ENCODE assay signal across 20 cellular contexts in genomic region chr20:55216525-55217242, GRCh38.
DNase-seq lines count a peak whose midpoint lies in the region; ATAC-seq, FAIRE-seq and TF ChIP-seq lines count a peak whose summit lies in the region.
"Had no signal": no experiment of that assay in that cellular context is flagged by ENCODE, and none has a peak within 500 bp of the region (broad histone marks: within the 10 kb centered on the region; RNA-seq: fewer than 3 reads in every experiment).

No MANE protein-coding gene starts in this region.

- H3K4me1 ChIP-seq in left lung, result no peaks in the 10 kb centered on the region
- H3K4me1 ChIP-seq: BE2C, Peyer's patch, SJSA1 had no signal

- no peak overlapping the region for H3K27ac ChIP-seq in left lung
- H3K27ac ChIP-seq: Peyer's patch, SJSA1 had no signal

- H3K9me3 Mint-ChIP-seq in activated naive CD4-positive, alpha-beta T cell treated with anti-CD3 and anti-CD28 coated beads, Interleukin-2, amount 50 U/mL, for 72 hours, result peaks cover 0 to 13% of the 10 kb centered on the region in 2 donors

- intact Hi-C loops in left lung (cut with DNase I), result no loop called here

- no peak for TF ChIP-seq POLR2A in GM12891 (IDR thresholded peaks at IDR 0.05; ENCODE audit: low read depth, low read length)

- no peaks in the 10 kb centered on the region for H3K27me3 ChIP-seq in left lung
- H3K27me3 ChIP-seq: BE2C, Peyer's patch, SJSA1 had no signal

- no peak for FAIRE-seq in GM12891 (lab: Jason Lieb, UNC)
- FAIRE-seq: H1 had no signal

- peak; percentile 19 for ATAC-seq in left lung
- no peak for ATAC-seq in GM18861 (IDR thresholded peaks at IDR 0.05; ENCODE audit: unreplicated experiment)
- no peak for ATAC-seq in activated naive CD4-positive, alpha-beta T cell treated with anti-CD3 and anti-CD28 coated beads, Interleukin-2, amount 50 U/mL, for 72 hours

- H3K36me3 ChIP-seq in left lung, result no peaks in the 10 kb centered on the region
- H3K36me3 ChIP-seq: BE2C, Peyer's patch, SJSA1 had no signal

- H3K27ac Mint-ChIP-seq in activated naive CD4-positive, alpha-beta T cell treated with anti-CD3 and anti-CD28 coated beads, Interleukin-2, amount 50 U/mL, for 72 hours, result no peak overlapping the region
- H3K27ac Mint-ChIP-seq: CD4-positive, alpha-beta memory T cell; HFFc6 had no signal

- peaks cover 0 to 20% of the 10 kb centered on the region in 2 donors for H3K9me3 ChIP-seq in left lung
- H3K9me3 ChIP-seq: BE2C, Peyer's patch had no signal

- H3K36me3 Mint-ChIP-seq in activated naive CD4-positive, alpha-beta T cell treated with anti-CD3 and anti-CD28 coated beads, Interleukin-2, amount 50 U/mL, for 72 hours, result no peaks in the 10 kb centered on the region
- H3K36me3 Mint-ChIP-seq: CD4-positive, alpha-beta memory T cell had no signal

- no peak overlapping the region for H3K4me3 ChIP-seq in left lung
- H3K4me3 ChIP-seq: Peyer's patch, SJSA1 had no signal

- DNase-seq in HPDE6-E6E7 (ENCODE audit: extremely low spot score) (peak; percentile 33), NCI-H2081 treated with DMSO at 0.1 percent for 48 hours (lab: John Stamatoyannopoulos, UW) (peak; percentile 6), astrocyte of the hippocampus (ENCODE audit: low read depth, low spot score) (peak; percentile 2), left lung (no peak), GM12891 (ENCODE audit: insufficient read length, low spot score) (no peak)
- DNase-seq in activated naive CD4-positive, alpha-beta T cell treated with anti-CD3 and anti-CD28 coated beads, Interleukin-2, amount 50 U/mL, for 72 hours (ENCODE audit: low spot score in 2 of 2), result no peak
- DNase-seq: BE2C; CD4-positive, alpha-beta memory T cell; DND-41; GF-D8; HFFc6; IMR-90; Kasumi-1; NCI-H1417 treated with DMSO at 0.1 percent for 48 hours; NCI-H226; NCI-H748 treated with DMSO at 0.1 percent for 48 hours; Peyer's patch had no signal

- TF ChIP-seq CTCF in left lung (IDR thresholded peaks at IDR 0.05), result no peak

TF ChIP-seq in GM12891, 5 proteins besides CTCF, POLR2A, EP300 and RAD21:
- TF ChIP-seq POLR2AphosphoS5 (IDR thresholded peaks at IDR 0.05; ENCODE audit: low read depth, low read length) (no peak), PAX5 (IDR thresholded peaks at IDR 0.05; ENCODE audit: insufficient read depth, low read length, severe bottlenecking) (no peak), SPI1 (IDR thresholded peaks at IDR 0.05; ENCODE audit: low read depth, low read length) (no peak), TAF1 (IDR thresholded peaks at IDR 0.05; ENCODE audit: low read depth, low read length) (no peak), POU2F2 (IDR thresholded peaks at IDR 0.05; ENCODE audit: low read depth, low read length) (no peak)

Comparison
In these comparisons a context has a peak if more than half of its experiments do, and no peak if none do; other contexts are left out.
1. DNase-seq: peak in HPDE6-E6E7 (single experiment), NCI-H2081 treated with DMSO at 0.1 percent for 48 hours (single experiment) and astrocyte of the hippocampus (single experiment); none in left lung (0 of 2), activated naive CD4-positive, alpha-beta T cell treated with anti-CD3 and anti-CD28 coated beads, Interleukin-2, amount 50 U/mL, for 72 hours (0 of 2) and GM12891 (single experiment).